ENCODE assay signal across 25 cellular contexts in genomic region chr6:148737806-148738205, GRCh38. TPM values are rescaled to one million over a fixed set of nuclear protein-coding genes. Genes with fewer than 3 reads are reported as not detected.
DNase-seq lines count a peak whose midpoint lies in the region; ATAC-seq and TF ChIP-seq lines count a peak whose summit lies in the region.
"Had no signal": no experiment of that assay in that cellular context is flagged by ENCODE, and none has a peak within 500 bp of the region (broad histone marks: within the 10 kb centered on the region; RNA-seq: fewer than 3 reads in every experiment).

No MANE protein-coding gene starts in this region.

- TF ChIP-seq POLR2A in adrenal gland (IDR thresholded peaks at IDR 0.05), result no peak
- TF ChIP-seq POLR2A in body of pancreas (IDR thresholded peaks at IDR 0.05), result no peak

- ATAC-seq in body of pancreas, result peak; percentile 22
- ATAC-seq in sciatic nerve, result peak; percentile 9
- no peak for ATAC-seq in activated CD4-positive, CD25-positive, alpha-beta regulatory T cell treated with anti-CD3 and anti-CD28 coated beads, Interleukin-2, amount 50 U/mL, for 24 hours

- no peak overlapping the region for H3K4me3 ChIP-seq in adrenal gland
- H3K4me3 ChIP-seq in body of pancreas, result no peak overlapping the region
- H3K4me3 ChIP-seq: BLaER1 had no signal

- H3K27me3 Mint-ChIP-seq in activated CD4-positive, alpha-beta T cell treated with anti-CD3 and anti-CD28 coated beads, Interleukin-2, amount 10 ng/mL, durations not matched to agents 24 days and 14 days, result peaks cover 25% of the 10 kb centered on the region
- H3K27me3 Mint-ChIP-seq in activated CD4-positive, alpha-beta T cell treated with anti-CD3 and anti-CD28 coated beads, Interleukin-2, amount 10 ng/mL, durations not matched to agents 7 days and 5 days, result peaks cover 27% of the 10 kb centered on the region
- H3K27me3 Mint-ChIP-seq: CD4-positive, alpha-beta memory T cell; CD8-positive, alpha-beta memory T cell had no signal

- no peak overlapping the region for H3K27ac Mint-ChIP-seq in activated CD4-positive, alpha-beta T cell treated with anti-CD3 and anti-CD28 coated beads, Interleukin-2, amount 10 ng/mL, durations not matched to agents 24 days and 14 days
- no peak overlapping the region for H3K27ac Mint-ChIP-seq in activated CD4-positive, alpha-beta T cell treated with anti-CD3 and anti-CD28 coated beads, Interleukin-2, amount 10 ng/mL, durations not matched to agents 7 days and 5 days
- H3K27ac Mint-ChIP-seq: CD4-positive, alpha-beta memory T cell; CD4-positive, CD25-positive, alpha-beta regulatory T cell; CD8-positive, alpha-beta memory T cell had no signal

- no peak for TF ChIP-seq CTCF in adrenal gland (IDR thresholded peaks at IDR 0.05)
- no peak for TF ChIP-seq CTCF in body of pancreas (IDR thresholded peaks at IDR 0.05)

- H3K27me3 ChIP-seq in adrenal gland (no peaks in the 10 kb centered on the region), body of pancreas (no peaks in the 10 kb centered on the region)
- H3K27me3 ChIP-seq: BE2C, BLaER1 had no signal

- no peak overlapping the region for H3K4me3 Mint-ChIP-seq in activated CD4-positive, alpha-beta T cell treated with anti-CD3 and anti-CD28 coated beads, Interleukin-2, amount 10 ng/mL, durations not matched to agents 24 days and 14 days
- no peak overlapping the region for H3K4me3 Mint-ChIP-seq in activated CD4-positive, alpha-beta T cell treated with anti-CD3 and anti-CD28 coated beads, Interleukin-2, amount 10 ng/mL, durations not matched to agents 7 days and 5 days
- H3K4me3 Mint-ChIP-seq: CD14-positive monocyte; CD4-positive, alpha-beta memory T cell; CD4-positive, CD25-positive, alpha-beta regulatory T cell; CD8-positive, alpha-beta memory T cell had no signal

- WGBS in adrenal gland, 4 donors, result 95 to 100% (median 98%) methylated on average over 4 of the region's 4 CpGs
- WGBS in body of pancreas, 2 donors, result 94 to 100% methylated on average over 3 to 4 of the region's 4 CpGs

- peak; percentile 54 for DNase-seq in activated CD4-positive, alpha-beta T cell treated with anti-CD3 and anti-CD28 coated beads, Interleukin-2, amount 10 ng/mL, durations not matched to agents 24 days and 14 days
- DNase-seq in activated CD4-positive, alpha-beta T cell treated with anti-CD3 and anti-CD28 coated beads, Interleukin-2, amount 10 ng/mL, durations not matched to agents 7 days and 5 days, result no peak
- DNase-seq in adrenal gland, result peak in 4 of 7 donors; percentile 24 to 57 (median 41)
- DNase-seq in body of pancreas, result peak in 1 of 4 donors; percentile 28
- no peak for DNase-seq in sciatic nerve (ENCODE audit: low spot score)
- DNase-seq in anterior cingulate cortex (lab: John Stamatoyannopoulos, UW), result no peak
- DNase-seq: 8988T; ACHN; BE2C; C1 segment of cervical spinal cord; CD4-positive, alpha-beta memory T cell; CD4-positive, CD25-positive, alpha-beta regulatory T cell; CD8-positive, alpha-beta memory T cell; COR-L47; DMS 273 treated with DMSO at 0.1 percent for 48 hours; DMS153; DMS53; DMS79; DND-41; EL; GDM1 had no signal

- intact Hi-C loops in activated CD4-positive, alpha-beta T cell treated with anti-CD3 and anti-CD28 coated beads, Interleukin-2, amount 10 ng/mL, durations not matched to agents 24 days and 14 days (cut with micrococcal nuclease), result no loop called here
- intact Hi-C loops in adrenal gland (cut with DNase I), result no loop called here
- intact Hi-C loops in body of pancreas (cut with DNase I), result no loop called here
- intact Hi-C loops in sciatic nerve (cut with DNase I), result no loop called here

- H3K36me3 ChIP-seq in adrenal gland (replicated peaks in 1 of 2) (no peaks in the 10 kb centered on the region), body of pancreas (replicated peaks in 1 of 2; ENCODE audit: insufficient read depth in 1 of 2, low read depth in 2 of 2) (no peaks in the 10 kb centered on the region)
- H3K36me3 ChIP-seq: BE2C, BLaER1 had no signal

- no peaks in the 10 kb centered on the region for H3K4me1 Mint-ChIP-seq in activated CD4-positive, alpha-beta T cell treated with anti-CD3 and anti-CD28 coated beads, Interleukin-2, amount 10 ng/mL, durations not matched to agents 24 days and 14 days
- H3K4me1 Mint-ChIP-seq in activated CD4-positive, alpha-beta T cell treated with anti-CD3 and anti-CD28 coated beads, Interleukin-2, amount 10 ng/mL, durations not matched to agents 7 days and 5 days, result no peaks in the 10 kb centered on the region
- H3K4me1 Mint-ChIP-seq: CD4-positive, CD25-positive, alpha-beta regulatory T cell had no signal

- CTCF ChIA-PET in activated CD4-positive, alpha-beta T cell treated with anti-CD3 and anti-CD28 coated beads, Interleukin-2, amount 10 ng/mL, durations not matched to agents 7 days and 5 days (lab: Charles Lee), result no interaction called here

- H3K27ac ChIP-seq in adrenal gland (no peak overlapping the region), body of pancreas (no peak overlapping the region)
- H3K27ac ChIP-seq: BLaER1 had no signal

- H3K36me3 Mint-ChIP-seq in activated CD4-positive, alpha-beta T cell treated with anti-CD3 and anti-CD28 coated beads, Interleukin-2, amount 10 ng/mL, durations not matched to agents 24 days and 14 days (ENCODE audit: low read depth), result no peaks in the 10 kb centered on the region
- no peaks in the 10 kb centered on the region for H3K36me3 Mint-ChIP-seq in activated CD4-positive, alpha-beta T cell treated with anti-CD3 and anti-CD28 coated beads, Interleukin-2, amount 10 ng/mL, durations not matched to agents 7 days and 5 days (ENCODE audit: low read depth)
- H3K36me3 Mint-ChIP-seq: CD14-positive monocyte; CD4-positive, alpha-beta memory T cell; CD4-positive, CD25-positive, alpha-beta regulatory T cell; CD8-positive, alpha-beta memory T cell had no signal

- H3K9me3 Mint-ChIP-seq in activated CD4-positive, alpha-beta T cell treated with anti-CD3 and anti-CD28 coated beads, Interleukin-2, amount 10 ng/mL, durations not matched to agents 24 days and 14 days, result no peaks in the 10 kb centered on the region
- H3K9me3 Mint-ChIP-seq in activated CD4-positive, alpha-beta T cell treated with anti-CD3 and anti-CD28 coated beads, Interleukin-2, amount 10 ng/mL, durations not matched to agents 7 days and 5 days, result no peaks in the 10 kb centered on the region
- H3K9me3 Mint-ChIP-seq: CD4-positive, alpha-beta memory T cell; CD4-positive, CD25-positive, alpha-beta regulatory T cell; CD8-positive, alpha-beta memory T cell had no signal

- peaks cover 0 to 12% of the 10 kb centered on the region in 2 donors for H3K4me1 ChIP-seq in adrenal gland (replicated peaks in 1 of 2)
- peaks cover 17% of the 10 kb centered on the region for H3K4me1 ChIP-seq in body of pancreas
- H3K4me1 ChIP-seq: BE2C, BLaER1 had no signal

- no peaks in the 10 kb centered on the region for H3K9me3 ChIP-seq in adrenal gland (replicated peaks in 1 of 3)
- no peaks in the 10 kb centered on the region for H3K9me3 ChIP-seq in body of pancreas
- H3K9me3 ChIP-seq: BE2C had no signal

- POLR2A ChIA-PET in activated CD4-positive, alpha-beta T cell treated with anti-CD3 and anti-CD28 coated beads, Interleukin-2, amount 10 ng/mL, durations not matched to agents 7 days and 5 days (lab: Charles Lee), result no interaction called here

RNA-seq across cellular contexts. Expression of gene UST, which starts 9.0 kb away (rescaled TPM):
- total RNA-seq in activated CD4-positive, alpha-beta T cell treated with anti-CD3 and anti-CD28 coated beads, Interleukin-2, amount 10 ng/mL, durations not matched to agents 24 days and 14 days, result 0.70 and 0.90 TPM in 2 replicates
- total RNA-seq in activated CD4-positive, alpha-beta T cell treated with anti-CD3 and anti-CD28 coated beads, Interleukin-2, amount 10 ng/mL, durations not matched to agents 7 days and 5 days, result under 1 TPM; 0.29 to 0.50 TPM
- total RNA-seq in adrenal gland (10 to 100 TPM; 11.4 to 33.8 (median 19.0) TPM), body of pancreas (10 to 100 TPM; 11.4 to 28.3 TPM), sciatic nerve (33.1 TPM)
- 10 to 100 TPM in 1 of 3 donors, 1 to 10 TPM in 2; 5.9 to 17.2 (median 9.7) TPM for polyA plus RNA-seq in adrenal gland
- total RNA-seq: G401 had no signal

Comparison
In these comparisons a context has a peak if more than half of its experiments do, and no peak if none do; other contexts are left out.
1. DNase-seq: peak in activated CD4-positive, alpha-beta T cell treated with anti-CD3 and anti-CD28 coated beads, Interleukin-2, amount 10 ng/mL, durations not matched to agents 24 days and 14 days (single experiment) and adrenal gland (4 of 7); none in activated CD4-positive, alpha-beta T cell treated with anti-CD3 and anti-CD28 coated beads, Interleukin-2, amount 10 ng/mL, durations not matched to agents 7 days and 5 days (single experiment), sciatic nerve (single experiment) and anterior cingulate cortex (0 of 58).
2. ATAC-seq: peak in body of pancreas (single experiment) and sciatic nerve (single experiment); none in activated CD4-positive, CD25-positive, alpha-beta regulatory T cell treated with anti-CD3 and anti-CD28 coated beads, Interleukin-2, amount 50 U/mL, for 24 hours (0 of 2).